Comparison of ENCODE assay signal across 11 cellular contexts in genomic region chr7:11539853-11540252, GRCh38.
DNase-seq lines count a peak whose midpoint lies in the region; ATAC-seq and TF ChIP-seq lines count a peak whose summit lies in the region.
"Had no signal": no experiment of that assay in that cellular context is flagged by ENCODE, and none has a peak within 500 bp of the region (broad histone marks: within the 10 kb centered on the region; RNA-seq: fewer than 3 reads in every experiment).

No MANE protein-coding gene starts in this region.

- H3K4me3 ChIP-seq in choroid plexus epithelial cell (ENCODE audit: low read depth, low read length): no peak overlapping the region
- no peak overlapping the region for H3K4me3 ChIP-seq in ascending aorta
- H3K4me3 ChIP-seq: MG63 had no signal

- no peak for TF ChIP-seq CTCF in choroid plexus epithelial cell (conservative IDR thresholded peaks at IDR 0.05; ENCODE audit: low read depth, low read length)
- no peak for TF ChIP-seq CTCF in ascending aorta (IDR thresholded peaks at IDR 0.05)

- no peaks in the 10 kb centered on the region for H3K36me3 ChIP-seq in ascending aorta
- H3K36me3 ChIP-seq: MG63 had no signal

- no peak overlapping the region for H3K27ac ChIP-seq in ascending aorta

- H3K27me3 ChIP-seq in ascending aorta: no peaks in the 10 kb centered on the region
- H3K27me3 ChIP-seq: MG63 had no signal

- DNase-seq in CD1c-positive myeloid dendritic cell (ENCODE audit: extremely low spot score): peak; percentile 13
- peak; percentile 20 for DNase-seq in NOMO-1 treated with dmso at 0.1 percent for 144 hours (lab: John Stamatoyannopoulos, UW; ENCODE audit: unreplicated experiment)
- peak; percentile 38 for DNase-seq in choroid plexus epithelial cell (ENCODE audit: low read depth)
- DNase-seq in medulla oblongata (ENCODE audit: extremely low spot score): peak; percentile 16
- no peak for DNase-seq in ascending aorta (ENCODE audit: low spot score in 2 of 2)
- DNase-seq: activated T-cell treated with anti-CD3 and anti-CD28 coated beads, Interleukin-2, amount 50 U/mL, for 1 hour; MG63; stimulated activated CD8-positive, alpha-beta memory T cell treated with anti-CD3 and anti-CD28 coated beads, Interleukin-4, amount 100 ng/mL, for 48 hours had no signal

- no peaks in the 10 kb centered on the region for H3K4me1 ChIP-seq in ascending aorta

- no peaks in the 10 kb centered on the region for H3K9me3 ChIP-seq in ascending aorta
- H3K9me3 ChIP-seq: MG63 had no signal

- ATAC-seq in HG03520 (IDR thresholded peaks at IDR 0.05; ENCODE audit: unreplicated experiment): no peak
- ATAC-seq in GM21723 (IDR thresholded peaks at IDR 0.05; ENCODE audit: unreplicated experiment): no peak
- no peak for ATAC-seq in GM18519 (IDR thresholded peaks at IDR 0.05; ENCODE audit: low FRiP score, unreplicated experiment)

- intact Hi-C loops in ascending aorta (cut with DNase I): no loop called here

Comparison
In these comparisons a context has a peak if more than half of its experiments do, and no peak if none do; other contexts are left out.
1. DNase-seq: peak in CD1c-positive myeloid dendritic cell (single experiment), NOMO-1 treated with dmso at 0.1 percent for 144 hours (single experiment), choroid plexus epithelial cell (single experiment) and medulla oblongata (single experiment); none in ascending aorta (0 of 2).